Comparison of ENCODE assay signal across 8 cellular contexts in the genomic region with DNA sequence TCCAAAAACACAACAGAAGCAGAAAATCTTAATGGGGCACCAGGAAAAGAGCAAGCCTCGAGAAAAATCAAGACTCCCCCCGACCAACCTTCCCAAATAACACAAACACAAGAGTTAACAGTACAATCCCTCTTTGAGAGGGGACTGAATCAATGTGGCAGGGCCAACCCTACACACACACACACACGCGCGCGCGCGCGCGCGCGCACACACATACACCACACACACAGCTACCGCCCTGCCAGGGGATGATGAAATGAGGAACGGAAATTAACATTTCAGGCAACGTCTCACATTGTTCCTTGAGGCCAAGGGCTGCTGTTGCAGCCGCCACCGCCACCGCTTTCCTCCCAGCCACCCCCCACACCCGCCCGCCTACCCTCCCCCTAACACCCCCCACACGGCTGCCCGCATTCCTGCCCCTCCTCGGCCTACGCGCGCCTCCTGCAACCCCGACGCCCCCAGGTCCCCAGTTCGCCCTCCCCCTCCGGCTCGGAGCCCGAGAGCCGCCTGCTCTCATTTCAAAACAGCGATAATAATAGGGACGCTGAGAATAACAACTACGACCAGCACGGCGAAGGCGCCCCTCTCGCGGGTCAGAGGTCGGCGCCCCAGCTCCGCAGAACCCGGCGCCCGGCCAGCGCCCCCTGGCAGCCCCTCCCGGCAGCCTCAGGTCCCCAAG. TPM values are rescaled to one million over a fixed set of nuclear protein-coding genes. Genes with fewer than 3 reads are reported as not detected.
DNase-seq lines count a peak whose midpoint lies in the region; ATAC-seq and TF ChIP-seq lines count a peak whose summit lies in the region.

No MANE protein-coding gene starts in this region.

- peaks cover 73% of the 10 kb centered on the region for H3K4me1 Mint-ChIP-seq in activated naive CD4-positive, alpha-beta T cell treated with anti-CD3 and anti-CD28 coated beads, Interleukin-2, amount 50 U/mL, for 24 hours

- peak overlapping the region; percentile 100 for H3K27ac Mint-ChIP-seq in activated naive CD4-positive, alpha-beta T cell treated with anti-CD3 and anti-CD28 coated beads, Interleukin-2, amount 50 U/mL, for 24 hours

- DNase-seq in SK-N-MC (ENCODE audit: low read depth, low spot score) (peak; percentile 32), glomerular visceral epithelial cell (ENCODE audit: extremely low spot score) (peak; percentile 90), omental fat pad (ENCODE audit: low spot score) (peak; percentile 66), suprapubic skin (ENCODE audit: low spot score in 2 of 2) (peak; percentile 94), NCI-H510A treated with DMSO at 0.1 percent for 48 hours (lab: John Stamatoyannopoulos, UW) (no peak)

- peak overlapping the region; percentile 89 for H3K9ac ChIP-seq in SK-N-MC (ENCODE audit: insufficient read length)

- peaks cover 51% of the 10 kb centered on the region for H3K4me1 ChIP-seq in suprapubic skin

- H3K4me3 ChIP-seq in GM12875 (ENCODE audit: low read depth, low read length) (peak overlapping the region; percentile 61), SK-N-MC (peak overlapping the region; percentile 90), suprapubic skin (peak overlapping the region; percentile 87)

- peaks cover 8% of the 10 kb centered on the region for H3K36me3 Mint-ChIP-seq in activated naive CD4-positive, alpha-beta T cell treated with anti-CD3 and anti-CD28 coated beads, Interleukin-2, amount 50 U/mL, for 24 hours

- peak; percentile 11; the same call in 1 of the 2 replicates for TF ChIP-seq CTCF in GM12875 (IDR thresholded peaks at IDR 0.05; ENCODE audit: borderline replicate concordance, insufficient read depth, low read depth, low read length)
- no peak for TF ChIP-seq CTCF in omental fat pad (IDR thresholded peaks at IDR 0.05)
- peak; percentile 8 to 53 for TF ChIP-seq CTCF in suprapubic skin (IDR thresholded peaks at IDR 0.05)

- no peaks in the 10 kb centered on the region for H3K27me3 ChIP-seq in suprapubic skin

- no peak for TF ChIP-seq POLR2A in suprapubic skin (IDR thresholded peaks at IDR 0.05)

- peak overlapping the region; percentile 100 for H3K4me3 Mint-ChIP-seq in activated naive CD4-positive, alpha-beta T cell treated with anti-CD3 and anti-CD28 coated beads, Interleukin-2, amount 50 U/mL, for 24 hours

- no peaks in the 10 kb centered on the region for H3K27me3 Mint-ChIP-seq in activated naive CD4-positive, alpha-beta T cell treated with anti-CD3 and anti-CD28 coated beads, Interleukin-2, amount 50 U/mL, for 24 hours

- 0 out of 2 replicates have a peak, but pooled peaks cover 3% of the 10 kb centered on the region for H3K36me3 ChIP-seq in SK-N-MC (ENCODE audit: insufficient read depth, low read length)
- H3K36me3 ChIP-seq in suprapubic skin: no peaks in the 10 kb centered on the region

- peak overlapping the region; percentile 83 for H3K27ac ChIP-seq in SK-N-MC
- H3K27ac ChIP-seq in suprapubic skin: peak overlapping the region; percentile 99

- under 1% methylated on average over 33 of the region's 49 CpGs for WGBS in suprapubic skin

- TF ChIP-seq RAD21 in Ishikawa (IDR thresholded peaks at IDR 0.05; ENCODE audit: low read depth): no peak

- H3K9me3 ChIP-seq in SK-N-MC (ENCODE audit: low read depth, low read length) (no peaks in the 10 kb centered on the region), suprapubic skin (no peaks in the 10 kb centered on the region)

- ATAC-seq in omental fat pad (ENCODE audit: low FRiP score): peak; percentile 47

- TF ChIP-seq EP300 in Ishikawa (IDR thresholded peaks at IDR 0.05; ENCODE audit: borderline replicate concordance) (peak; percentile 34; the same call in 1 of the 2 replicates), suprapubic skin (IDR thresholded peaks at IDR 0.05) (no peak)

- no peaks in the 10 kb centered on the region for H3K9me3 Mint-ChIP-seq in activated naive CD4-positive, alpha-beta T cell treated with anti-CD3 and anti-CD28 coated beads, Interleukin-2, amount 50 U/mL, for 24 hours

TF ChIP-seq in Ishikawa, 13 proteins besides CTCF, POLR2A, EP300 and RAD21:
- TF ChIP-seq FOXM1 (IDR thresholded peaks at IDR 0.05; ENCODE audit: borderline replicate concordance, low read depth) (no peak), TEAD4 (IDR thresholded peaks at IDR 0.05) (peak; percentile 62; the same call in 1 of the 2 replicates), CREB1 (IDR thresholded peaks at IDR 0.05; ENCODE audit: low read depth) (no peak), TAF1 (IDR thresholded peaks at IDR 0.05; ENCODE audit: low read depth) (no peak), TCF12 (IDR thresholded peaks at IDR 0.05; ENCODE audit: low read depth) (peak; percentile 27; the same call in 1 of the 2 replicates), NFIC (IDR thresholded peaks at IDR 0.05) (peak; percentile 34; the same call in 1 of the 2 replicates), MAX (IDR thresholded peaks at IDR 0.05) (peak; percentile 74; the same call in 1 of the 2 replicates), EGR1 (IDR thresholded peaks at IDR 0.05) (peak; percentile 80), USF1 (IDR thresholded peaks at IDR 0.05) (no peak), ZBTB7A (IDR thresholded peaks at IDR 0.05; ENCODE audit: low read depth) (peak; percentile 90), CEBPB (IDR thresholded peaks at IDR 0.05) (peak; percentile 84), YY1 (IDR thresholded peaks at IDR 0.05; ENCODE audit: low read depth) (no peak)
- TF ChIP-seq, protein P1, sequence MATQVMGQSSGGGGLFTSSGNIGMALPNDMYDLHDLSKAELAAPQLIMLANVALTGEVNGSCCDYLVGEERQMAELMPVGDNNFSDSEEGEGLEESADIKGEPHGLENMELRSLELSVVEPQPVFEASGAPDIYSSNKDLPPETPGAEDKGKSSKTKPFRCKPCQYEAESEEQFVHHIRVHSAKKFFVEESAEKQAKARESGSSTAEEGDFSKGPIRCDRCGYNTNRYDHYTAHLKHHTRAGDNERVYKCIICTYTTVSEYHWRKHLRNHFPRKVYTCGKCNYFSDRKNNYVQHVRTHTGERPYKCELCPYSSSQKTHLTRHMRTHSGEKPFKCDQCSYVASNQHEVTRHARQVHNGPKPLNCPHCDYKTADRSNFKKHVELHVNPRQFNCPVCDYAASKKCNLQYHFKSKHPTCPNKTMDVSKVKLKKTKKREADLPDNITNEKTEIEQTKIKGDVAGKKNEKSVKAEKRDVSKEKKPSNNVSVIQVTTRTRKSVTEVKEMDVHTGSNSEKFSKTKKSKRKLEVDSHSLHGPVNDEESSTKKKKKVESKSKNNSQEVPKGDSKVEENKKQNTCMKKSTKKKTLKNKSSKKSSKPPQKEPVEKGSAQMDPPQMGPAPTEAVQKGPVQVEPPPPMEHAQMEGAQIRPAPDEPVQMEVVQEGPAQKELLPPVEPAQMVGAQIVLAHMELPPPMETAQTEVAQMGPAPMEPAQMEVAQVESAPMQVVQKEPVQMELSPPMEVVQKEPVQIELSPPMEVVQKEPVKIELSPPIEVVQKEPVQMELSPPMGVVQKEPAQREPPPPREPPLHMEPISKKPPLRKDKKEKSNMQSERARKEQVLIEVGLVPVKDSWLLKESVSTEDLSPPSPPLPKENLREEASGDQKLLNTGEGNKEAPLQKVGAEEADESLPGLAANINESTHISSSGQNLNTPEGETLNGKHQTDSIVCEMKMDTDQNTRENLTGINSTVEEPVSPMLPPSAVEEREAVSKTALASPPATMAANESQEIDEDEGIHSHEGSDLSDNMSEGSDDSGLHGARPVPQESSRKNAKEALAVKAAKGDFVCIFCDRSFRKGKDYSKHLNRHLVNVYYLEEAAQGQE (IDR thresholded peaks at IDR 0.05; ENCODE audit: low read depth): no peak

RNA-seq across cellular contexts. Expression of gene ANKRD11, which starts 1.2 kb away (rescaled TPM):
- total RNA-seq in omental fat pad (100 to 1,000 TPM in 1 of 4 donors, 10 to 100 TPM in 3; 49.8 to 114 (median 82.2) TPM), suprapubic skin (100 to 1,000 TPM in 3 of 4 donors, 10 to 100 TPM in 1; 85.4 to 212 (median 127) TPM)

RNA-seq across cellular contexts. Expression of gene SPG7, which starts 19.0 kb away (rescaled TPM):
- 100 to 1,000 TPM in 1 of 4 donors, 10 to 100 TPM in 3; 68.6 to 125 (median 74.8) TPM for total RNA-seq in omental fat pad
- 100 to 1,000 TPM; 131 to 324 (median 144) TPM for total RNA-seq in suprapubic skin

Comparison
In these comparisons a context has a peak if more than half of its experiments do, and no peak if none do; other contexts are left out.
1. CTCF ChIP-seq: peak in GM12875 (single experiment) and suprapubic skin (2 of 2); none in omental fat pad (0 of 3).
2. Peak in every context shown above with its lines, with median percentiles within 50 percentile points of each other: H3K4me3 ChIP-seq.